ENCODE assay signal across 10 cellular contexts in the genomic region with DNA sequence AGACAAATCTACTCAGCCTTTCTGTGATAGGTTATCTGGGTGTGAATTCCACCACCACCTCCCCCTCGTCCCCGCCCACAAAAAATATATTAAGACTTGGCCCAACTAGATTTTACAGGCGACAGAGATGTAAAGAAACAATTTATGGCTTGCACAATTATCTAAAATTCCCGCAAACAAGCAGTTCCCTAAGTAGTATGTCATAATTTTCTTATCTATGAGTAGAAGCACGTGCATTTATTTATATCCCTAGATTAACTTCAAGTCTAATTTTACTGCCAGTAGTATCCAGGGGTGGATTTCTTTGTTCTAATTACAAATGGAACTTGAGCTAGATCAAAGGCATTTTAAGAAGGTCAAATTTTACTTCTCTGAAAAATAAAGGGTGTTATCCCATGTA. TPM values are rescaled to one million over a fixed set of nuclear protein-coding genes. Genes with fewer than 3 reads are reported as not detected.
DNase-seq lines count a peak whose midpoint lies in the region; ATAC-seq and TF ChIP-seq lines count a peak whose summit lies in the region.
"Had no signal": no experiment of that assay in that cellular context is flagged by ENCODE, and none has a peak within 500 bp of the region (broad histone marks: within the 10 kb centered on the region; RNA-seq: fewer than 3 reads in every experiment).

No MANE protein-coding gene starts in this region.

- H4K20me1 ChIP-seq in IMR-90 (ENCODE audit: insufficient read depth, low read length) (no peaks in the 10 kb centered on the region), neural progenitor cell (ENCODE audit: low read depth) (no peaks in the 10 kb centered on the region)

- no peak overlapping the region for H2BK5ac ChIP-seq in IMR-90 (ENCODE audit: low read depth, low read length, poor library complexity, severe bottlenecking)

- H3K14ac ChIP-seq in IMR-90 (replicated peaks; ENCODE audit: low read depth, low read length), result no peak overlapping the region

- H3F3A ChIP-seq in neural progenitor cell (ENCODE audit: low read depth), result peaks cover 25% of the 10 kb centered on the region

- H2BK15ac ChIP-seq in IMR-90 (ENCODE audit: low read depth, low read length), result no peak overlapping the region

- no peaks in the 10 kb centered on the region for H3K36me3 Mint-ChIP-seq in CD4-positive, alpha-beta memory T cell
- H3K36me3 Mint-ChIP-seq in endodermal cell (ENCODE audit: low read depth), result peaks cover 15% of the 10 kb centered on the region
- peaks cover 5% of the 10 kb centered on the region for H3K36me3 Mint-ChIP-seq in neural progenitor cell

- H3K23ac ChIP-seq in IMR-90 (ENCODE audit: low read depth, low read length), result no peak overlapping the region

- H3K27me3 Mint-ChIP-seq in CD4-positive, alpha-beta memory T cell, result peaks cover 38 to 60% of the 10 kb centered on the region in 2 donors
- H3K27me3 Mint-ChIP-seq in endodermal cell (ENCODE audit: insufficient read depth) (no peaks in the 10 kb centered on the region), neural progenitor cell (ENCODE audit: insufficient read depth, low read depth) (peaks cover 7% of the 10 kb centered on the region)

- H3K56ac ChIP-seq in IMR-90 (ENCODE audit: extremely low read depth, insufficient read depth, low read length), result no peak overlapping the region

- no CpG with 5 or more reads among the region's 5 CpGs for WGBS in IMR-90 (ENCODE audit: extremely low coverage in 2 of 2, insufficient read length in 1 of 2), 2 experiments
- WGBS in endodermal cell (ENCODE audit: insufficient coverage in 1 of 2, insufficient read length in 1 of 2), 2 experiments, result 58 to 81% methylated on average over 2 to 5 of the region's 5 CpGs

- TF ChIP-seq RAD21 in IMR-90 (IDR thresholded peaks at IDR 0.05; ENCODE audit: low read length), result no peak

- H3K4me2 ChIP-seq in IMR-90 (ENCODE audit: low read depth, low read length) (peak overlapping the region; percentile 79), neural progenitor cell (peak overlapping the region; percentile 83)

- no peaks in the 10 kb centered on the region for H3K79me2 ChIP-seq in neural progenitor cell (ENCODE audit: low read depth)

- H2BK120ac ChIP-seq in IMR-90 (ENCODE audit: low read depth, low read length), result no peak overlapping the region

- no peak overlapping the region for H3K27ac ChIP-seq in CD4-positive, alpha-beta memory T cell (ENCODE audit: low read depth, low read length)
- H3K27ac ChIP-seq in IMR-90 (ENCODE audit: insufficient read depth, low read length) (no peak overlapping the region), endodermal cell (ENCODE audit: low read depth, low read length) (no peak overlapping the region), neural progenitor cell (no peak overlapping the region)

- H3K79me1 ChIP-seq in IMR-90 (ENCODE audit: low read depth in 1 of 2, low read length in 2 of 2), result no peaks in the 10 kb centered on the region

- no peak for TF ChIP-seq POLR2A in IMR-90 (IDR thresholded peaks at IDR 0.05; ENCODE audit: low read depth, low read length)

- no peaks in the 10 kb centered on the region for H3K36me3 ChIP-seq in CD4-positive, alpha-beta memory T cell (ENCODE audit: insufficient read depth, low read length)
- no peaks in the 10 kb centered on the region; the same call in 1 of the 2 replicates for H3K36me3 ChIP-seq in IMR-90 (ENCODE audit: control insufficient read depth, insufficient read depth, low read length)
- H3K36me3 ChIP-seq in endodermal cell (ENCODE audit: control insufficient read depth, insufficient read depth, low read length), result peaks cover 19% of the 10 kb centered on the region
- no peaks in the 10 kb centered on the region for H3K36me3 ChIP-seq in neural progenitor cell

- peaks cover 9 to 17% (median 12%) of the 10 kb centered on the region in 4 donors for H3K4me1 Mint-ChIP-seq in CD4-positive, alpha-beta memory T cell
- H3K4me1 Mint-ChIP-seq in endodermal cell, result peaks cover 32% of the 10 kb centered on the region
- peaks cover 20% of the 10 kb centered on the region for H3K4me1 Mint-ChIP-seq in neural progenitor cell

- no peak overlapping the region for H4K91ac ChIP-seq in IMR-90 (ENCODE audit: insufficient read depth, low read depth, low read length)

- intact Hi-C loops in CD4-positive, alpha-beta memory T cell (cut with micrococcal nuclease), result loop anchor here (5.0 kb wide), 1 partner anchor 96 kb away; the partner anchor contains the start of gene ING3
- intact Hi-C loops in IMR-90 (cut with micrococcal nuclease), result loop anchor here (5.0 kb wide), 1 partner anchor 86 kb away; no protein-coding TSS in a partner anchor

- H4K8ac ChIP-seq in IMR-90 (ENCODE audit: low read depth in 2 of 2, low read length in 2 of 2), result no peak overlapping the region

- CTCF ChIA-PET in CD4-positive, alpha-beta memory T cell (lab: Charles Lee; ENCODE audit: partially characterized antibody), result no interaction called here
- CTCF ChIA-PET in IMR-90 (lab: Yijun Ruan, JAX), result no interaction called here

- H3K9ac ChIP-seq in IMR-90 (ENCODE audit: low read depth, low read length) (no peak overlapping the region), endodermal cell (ENCODE audit: extremely low read depth, low read length, poor library complexity, severe bottlenecking) (peak overlapping the region; percentile 82), neural progenitor cell (no peak overlapping the region)

- H3K9me3 ChIP-seq in CD4-positive, alpha-beta memory T cell (ENCODE audit: control insufficient read depth in 1 of 2, low read length in 2 of 2), result no peaks in the 10 kb centered on the region
- no peaks in the 10 kb centered on the region for H3K9me3 ChIP-seq in IMR-90 (ENCODE audit: control insufficient read depth, insufficient read depth, low read length)
- H3K9me3 ChIP-seq in endodermal cell (ENCODE audit: control insufficient read depth, low read length), result no peaks in the 10 kb centered on the region
- H3K9me3 ChIP-seq in neural progenitor cell (ENCODE audit: low read depth), result no peaks in the 10 kb centered on the region

- no peaks in the 10 kb centered on the region; the same call in 1 of the 2 replicates for H3K9me1 ChIP-seq in IMR-90 (ENCODE audit: insufficient read depth, low read length)

- no peak overlapping the region for H2AK9ac ChIP-seq in IMR-90 (replicated peaks; ENCODE audit: low read depth, low read length, poor library complexity)

- no peak overlapping the region for H3K4ac ChIP-seq in IMR-90 (ENCODE audit: low read depth, low read length)

- ATAC-seq in IMR-90 (ENCODE audit: low read depth), result no peak
- ATAC-seq in GM19023 (IDR thresholded peaks at IDR 0.05; ENCODE audit: unreplicated experiment), result no peak
- ATAC-seq in esophagus mucosa, result no peak

- no peak for TF ChIP-seq CTCF in IMR-90 (conservative IDR thresholded peaks at IDR 0.05; ENCODE audit: low read depth, low read length)
- TF ChIP-seq CTCF in endodermal cell (conservative IDR thresholded peaks at IDR 0.05), result no peak
- TF ChIP-seq CTCF in neural progenitor cell (IDR thresholded peaks at IDR 0.05), result no peak

- peaks cover 15% of the 10 kb centered on the region for H3K27me3 ChIP-seq in CD4-positive, alpha-beta memory T cell (ENCODE audit: insufficient read depth, low read length)
- H3K27me3 ChIP-seq in IMR-90 (ENCODE audit: control insufficient read depth, insufficient read depth, low read length) (no peaks in the 10 kb centered on the region; the same call in 1 of the 2 replicates), endodermal cell (ENCODE audit: control insufficient read depth, insufficient read depth, low read length, poor library complexity, severe bottlenecking) (no peaks in the 10 kb centered on the region), neural progenitor cell (peaks cover 6% of the 10 kb centered on the region)

- no peak overlapping the region for H2BK20ac ChIP-seq in IMR-90 (ENCODE audit: low read depth, low read length)

- H3K9me3 Mint-ChIP-seq in CD4-positive, alpha-beta memory T cell, result peaks cover 0 to 6% (median 0%) of the 10 kb centered on the region in 8 donors
- H3K9me3 Mint-ChIP-seq in endodermal cell, result no peaks in the 10 kb centered on the region
- H3K9me3 Mint-ChIP-seq in neural progenitor cell, result no peaks in the 10 kb centered on the region

- BruUV-seq in IMR-90 (replicated peaks; lab: Mats Ljungman, UMichigan), result no TSS peak

- dilution Hi-C loops in IMR-90 (cut with HindIII; ENCODE audit: low sequenced_read_pairs, unreplicated experiment), result no loop called here

- no peak overlapping the region for H4K5ac ChIP-seq in IMR-90 (ENCODE audit: low read depth, low read length)

- H2AFZ ChIP-seq in IMR-90 (replicated peaks; ENCODE audit: low read length, poor library complexity) (no peak overlapping the region), neural progenitor cell (replicated peaks) (peak overlapping the region; percentile 97)

- H3K4me3 ChIP-seq in CD4-positive, alpha-beta memory T cell (ENCODE audit: low read length in 2 of 2), result no peak overlapping the region
- peak overlapping the region; percentile 78; the same call in 1 of the 2 replicates for H3K4me3 ChIP-seq in IMR-90 (ENCODE audit: insufficient read depth, low read depth, low read length)
- H3K4me3 ChIP-seq in endodermal cell (ENCODE audit: low read length), result peak overlapping the region; percentile 97
- H3K4me3 ChIP-seq in neural progenitor cell, result peak overlapping the region; percentile 86

- H2AK5ac ChIP-seq in IMR-90 (ENCODE audit: low read depth, low read length), result no peak overlapping the region

- no peak overlapping the region for H3K27ac Mint-ChIP-seq in CD4-positive, alpha-beta memory T cell
- H3K27ac Mint-ChIP-seq in endodermal cell, result peak overlapping the region; percentile 94
- H3K27ac Mint-ChIP-seq in neural progenitor cell, result no peak overlapping the region

- no peak overlapping the region for H3K18ac ChIP-seq in IMR-90 (ENCODE audit: low read depth, low read length)

- peaks cover 13% of the 10 kb centered on the region for H3K4me1 ChIP-seq in CD4-positive, alpha-beta memory T cell (ENCODE audit: insufficient read depth, low read length)
- H3K4me1 ChIP-seq in IMR-90 (ENCODE audit: control insufficient read depth, insufficient read depth, low read length) (no peaks in the 10 kb centered on the region), endodermal cell (ENCODE audit: control insufficient read depth, insufficient read depth, low read length) (peaks cover 15% of the 10 kb centered on the region), neural progenitor cell (peaks cover 11% of the 10 kb centered on the region)

- in situ Hi-C loops in IMR-90 (cut with MboI; ENCODE audit: low sequenced_read_pairs), result no loop called here

- POLR2A ChIA-PET in CD4-positive, alpha-beta memory T cell (lab: Charles Lee; ENCODE audit: partially characterized antibody), result no interaction called here
- POLR2A ChIA-PET in IMR-90 (lab: Charles Lee; ENCODE audit: unreplicated experiment), result no interaction called here

- no peak for DNase-seq in CD4-positive, alpha-beta memory T cell
- DNase-seq in IMR-90 (no peak), endodermal cell (no peak), neural progenitor cell (ENCODE audit: low spot score) (no peak), H4 (ENCODE audit: low spot score) (no peak), NCI-H1092 (lab: John Stamatoyannopoulos, UW) (no peak)
- DNase-seq: effector memory CD4-positive, alpha-beta T cell; GDM1 had no signal

- H3K4me3 Mint-ChIP-seq in CD4-positive, alpha-beta memory T cell, result peak overlapping the region; percentile 81 to 96 (median 90)
- H3K4me3 Mint-ChIP-seq in endodermal cell (peak overlapping the region; percentile 83), neural progenitor cell (peak overlapping the region; percentile 95)

RNA-seq across cellular contexts. Expression of gene TSPAN12, which starts 1.7 kb away (rescaled TPM):
- total RNA-seq in CD4-positive, alpha-beta memory T cell, result not detected
- polyA plus RNA-seq in CD4-positive, alpha-beta memory T cell, result not detected
- total RNA-seq in IMR-90 (2012; rRNA removed), result 0.72 and 1.1 TPM in 2 replicates
- 0.36 and 0.42 TPM in 2 replicates for polyA plus RNA-seq in IMR-90 (2012; rRNA removed)
- 0.15 and 0.49 TPM in 2 replicates for polyA plus RNA-seq in IMR-90 (2012; cell fraction: cytosol; rRNA removed)
- 0.23 and 0.37 TPM in 2 replicates for polyA plus RNA-seq in IMR-90 (2012; cell fraction: nucleus; rRNA removed; ENCODE audit: low replicate concordance)
- total RNA-seq in endodermal cell, result 10 to 100 TPM; 35.6 to 50.3 TPM
- 23.5 TPM for polyA plus RNA-seq in endodermal cell (2013, experiment 1 of 2)
- 29.6 TPM for polyA plus RNA-seq in endodermal cell (2013, experiment 2 of 2)
- 17.3 and 26.7 TPM in 2 replicates for total RNA-seq in neural progenitor cell (ENCODE audit: low replicate concordance)
- 13.3 and 13.7 TPM in 2 replicates for total RNA-seq in H4 (2014; rRNA removed; shearing (Covaris generic))
- 0.92 TPM for total RNA-seq in esophagus mucosa

Comparison
In these comparisons a context has a peak if more than half of its experiments do, and no peak if none do; other contexts are left out.
1. H3K4me3 ChIP-seq: peak in IMR-90 (single experiment), endodermal cell (single experiment) and neural progenitor cell (single experiment); none in CD4-positive, alpha-beta memory T cell (0 of 2).
2. Peak in every context shown above with its lines, with median percentiles within 50 percentile points of each other: H3K4me3 Mint-ChIP-seq.